ENCODE assay signal across 8 cellular contexts in genomic region chr6:138592698-138593097, GRCh38.
DNase-seq lines count a peak whose midpoint lies in the region; ATAC-seq and TF ChIP-seq lines count a peak whose summit lies in the region.

No MANE protein-coding gene starts in this region.

- peak overlapping the region; percentile 77 for H3K27ac Mint-ChIP-seq in endodermal cell
- peak overlapping the region; percentile 91 for H3K27ac Mint-ChIP-seq in stimulated activated memory B cell treated with anti-CD40 and anti-IgM and Interleukin-4, amounts not matched to agents 10 μg/mL and 1 μg/mL and 100 μg/mL, for 72 hours
- H3K27ac Mint-ChIP-seq in progenitor cell of endocrine pancreas: no peak overlapping the region

- H3K36me3 Mint-ChIP-seq in endodermal cell (ENCODE audit: low read depth): no peaks in the 10 kb centered on the region
- H3K36me3 Mint-ChIP-seq in stimulated activated memory B cell treated with anti-CD40 and anti-IgM and Interleukin-4, amounts not matched to agents 10 μg/mL and 1 μg/mL and 100 μg/mL, for 72 hours: no peaks in the 10 kb centered on the region
- no peaks in the 10 kb centered on the region for H3K36me3 Mint-ChIP-seq in progenitor cell of endocrine pancreas (ENCODE audit: insufficient read depth)

- no peak overlapping the region for H3K27ac ChIP-seq in endodermal cell (ENCODE audit: low read depth, low read length)

- in situ Hi-C loops in HAP-1 (cut with MboI; ENCODE audit: low sequenced_read_pairs): loop anchor here (5.0 kb wide), 2 partner anchors 170 to 475 kb away; no protein-coding TSS in a partner anchor

- no peaks in the 10 kb centered on the region for H3K9me3 Mint-ChIP-seq in endodermal cell
- H3K9me3 Mint-ChIP-seq in stimulated activated memory B cell treated with anti-CD40 and anti-IgM and Interleukin-4, amounts not matched to agents 10 μg/mL and 1 μg/mL and 100 μg/mL, for 72 hours: no peaks in the 10 kb centered on the region
- no peaks in the 10 kb centered on the region for H3K9me3 Mint-ChIP-seq in progenitor cell of endocrine pancreas (ENCODE audit: low read depth)

- peaks cover 19% of the 10 kb centered on the region for H3K4me1 Mint-ChIP-seq in endodermal cell
- peaks cover 32% of the 10 kb centered on the region for H3K4me1 Mint-ChIP-seq in stimulated activated memory B cell treated with anti-CD40 and anti-IgM and Interleukin-4, amounts not matched to agents 10 μg/mL and 1 μg/mL and 100 μg/mL, for 72 hours
- H3K4me1 Mint-ChIP-seq in progenitor cell of endocrine pancreas (ENCODE audit: low read depth): peaks cover 18% of the 10 kb centered on the region

- no peaks in the 10 kb centered on the region for H3K27me3 ChIP-seq in HAP-1 (ENCODE audit: low read depth)
- no peaks in the 10 kb centered on the region for H3K27me3 ChIP-seq in endodermal cell (ENCODE audit: control insufficient read depth, insufficient read depth, low read length, poor library complexity, severe bottlenecking)

- no peak for TF ChIP-seq CTCF in endodermal cell (conservative IDR thresholded peaks at IDR 0.05)
- TF ChIP-seq CTCF in progenitor cell of endocrine pancreas (IDR thresholded peaks at IDR 0.05; ENCODE audit: unreplicated experiment): no peak

- H3K9ac ChIP-seq in endodermal cell (ENCODE audit: extremely low read depth, low read length, poor library complexity, severe bottlenecking): no peak overlapping the region

- H3K4me3 Mint-ChIP-seq in endodermal cell (peak overlapping the region; percentile 3), progenitor cell of endocrine pancreas (ENCODE audit: low read depth) (no peak overlapping the region)
- H3K4me3 Mint-ChIP-seq in stimulated activated memory B cell treated with anti-CD40 and anti-IgM and Interleukin-4, amounts not matched to agents 10 μg/mL and 1 μg/mL and 100 μg/mL, for 72 hours: peak overlapping the region; percentile 73

- H3K36me3 ChIP-seq in HAP-1 (replicated peaks) (no peaks in the 10 kb centered on the region), endodermal cell (ENCODE audit: control insufficient read depth, insufficient read depth, low read length) (no peaks in the 10 kb centered on the region)

- H3K4me3 ChIP-seq in HAP-1: peak overlapping the region; percentile 1; the same call in 1 of the 2 replicates
- H3K4me3 ChIP-seq in endodermal cell (ENCODE audit: low read length): no peak overlapping the region

- no peaks in the 10 kb centered on the region for H3K27me3 Mint-ChIP-seq in endodermal cell (ENCODE audit: insufficient read depth)
- H3K27me3 Mint-ChIP-seq in stimulated activated memory B cell treated with anti-CD40 and anti-IgM and Interleukin-4, amounts not matched to agents 10 μg/mL and 1 μg/mL and 100 μg/mL, for 72 hours: no peaks in the 10 kb centered on the region
- H3K27me3 Mint-ChIP-seq in progenitor cell of endocrine pancreas: no peaks in the 10 kb centered on the region

- no peaks in the 10 kb centered on the region for H3K9me3 ChIP-seq in HAP-1
- H3K9me3 ChIP-seq in endodermal cell (ENCODE audit: control insufficient read depth, low read length): no peaks in the 10 kb centered on the region

- peaks cover 55% of the 10 kb centered on the region for H3K4me1 ChIP-seq in HAP-1
- no peaks in the 10 kb centered on the region for H3K4me1 ChIP-seq in endodermal cell (ENCODE audit: control insufficient read depth, insufficient read depth, low read length)

- peak; percentile 67 for ATAC-seq in GM18498 (IDR thresholded peaks at IDR 0.05; ENCODE audit: unreplicated experiment)
- peak; percentile 87 for ATAC-seq in stimulated activated memory B cell treated with anti-CD40 and anti-IgM and Interleukin-4, amounts not matched to agents 10 μg/mL and 1 μg/mL and 100 μg/mL, for 72 hours

- DNase-seq in HAP-1 (ENCODE audit: low spot score in 2 of 2): no peak
- peak; percentile 95 for DNase-seq in NOMO-1 treated with DMSO at 0.1 percent for 48 hours (lab: John Stamatoyannopoulos, UW; ENCODE audit: unreplicated experiment)
- DNase-seq in endodermal cell: no peak
- no peak for DNase-seq in SK-N-DZ (ENCODE audit: low spot score)
- DNase-seq in occipital lobe (lab: John Stamatoyannopoulos, UW): no peak
- DNase-seq in progenitor cell of endocrine pancreas (ENCODE audit: low spot score, unreplicated experiment): no peak

- WGBS in endodermal cell (ENCODE audit: insufficient coverage in 1 of 2, insufficient read length in 1 of 2), 2 experiments: 96% methylated on average over 1 of the region's 1 CpG; no CpG with 5 or more reads in 1 of the 2 experiments
